ENCODE assay signal across 12 cellular contexts in the genomic region with DNA sequence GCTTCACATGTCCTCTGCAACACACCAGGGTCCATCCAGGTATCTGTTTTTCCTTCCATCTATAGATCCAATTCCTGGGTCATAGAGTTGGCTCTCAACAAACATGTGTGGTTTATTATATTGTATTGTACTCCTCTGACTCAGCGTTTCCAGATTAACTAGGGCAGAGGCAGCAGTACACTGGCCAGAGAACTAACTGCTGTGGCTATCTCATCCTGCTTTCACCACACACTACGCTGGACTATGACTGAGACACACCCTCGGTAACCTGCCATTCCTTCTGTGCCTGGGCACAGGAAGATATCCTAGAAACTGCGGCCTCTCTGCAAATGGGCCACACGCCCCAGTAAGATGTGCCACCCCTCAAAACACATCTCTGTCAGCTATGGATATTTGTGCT.
DNase-seq lines count a peak whose midpoint lies in the region; ATAC-seq and TF ChIP-seq lines count a peak whose summit lies in the region.
"Had no signal": no experiment of that assay in that cellular context is flagged by ENCODE, and none has a peak within 500 bp of the region (broad histone marks: within the 10 kb centered on the region; RNA-seq: fewer than 3 reads in every experiment).

No MANE protein-coding gene starts in this region.

- WGBS in lung, 2 donors = 53 to 64% methylated on average over 5 of the region's 5 CpGs

- no peaks in the 10 kb centered on the region for H3K27me3 ChIP-seq in colonic mucosa
- no peaks in the 10 kb centered on the region for H3K27me3 ChIP-seq in lung (ENCODE audit: control insufficient read depth, insufficient read depth)
- H3K27me3 ChIP-seq: dorsolateral prefrontal cortex had no signal

- H3K9ac ChIP-seq in colonic mucosa (ENCODE audit: low read depth in 2 of 2, low read length in 2 of 2) = no peak overlapping the region

- H3K4me3 ChIP-seq in colonic mucosa = no peak overlapping the region
- H3K4me3 ChIP-seq in lung = no peak overlapping the region
- H3K4me3 ChIP-seq: dorsolateral prefrontal cortex had no signal

- intact Hi-C loops in colonic mucosa (cut with DNase I) = loop anchor here (5.0 kb wide), 1 partner anchor 254 kb away; no protein-coding TSS in a partner anchor

- TF ChIP-seq CTCF in colonic mucosa (IDR thresholded peaks at IDR 0.05) (no peak), lung (IDR thresholded peaks at IDR 0.05; ENCODE audit: control extremely low read depth, extremely low read depth) (no peak), GM10266 (IDR thresholded peaks at IDR 0.05; ENCODE audit: control insufficient read depth, insufficient read depth, low read depth, missing control alignments) (no peak)

- H3K36me3 ChIP-seq in colonic mucosa = no peaks in the 10 kb centered on the region
- no peaks in the 10 kb centered on the region for H3K36me3 ChIP-seq in lung (ENCODE audit: control insufficient read depth in 2 of 2, insufficient read depth in 2 of 2, low read length in 2 of 2)

- ATAC-seq in lung (ENCODE audit: insufficient read depth, low FRiP score) = no peak
- ATAC-seq in GM21423 (IDR thresholded peaks at IDR 0.05; ENCODE audit: unreplicated experiment) = no peak

- H3K27ac ChIP-seq in colonic mucosa (no peak overlapping the region), lung (ENCODE audit: low read depth in 1 of 2, low read length in 1 of 2) (peak overlapping the region; percentile 10 to 72)

- H3K4me1 ChIP-seq in colonic mucosa (no peaks in the 10 kb centered on the region), lung (ENCODE audit: control insufficient read depth in 2 of 2, insufficient read depth in 2 of 2, low read length in 2 of 2) (peaks cover 2 to 27% of the 10 kb centered on the region in 2 donors)

- peak; percentile 61 for DNase-seq in Caki2 (ENCODE audit: low read depth)
- DNase-seq in NCI-H460 (ENCODE audit: extremely low read depth, low read depth) = peak; percentile 2
- DNase-seq in colonic mucosa = peak; percentile 39
- no peak for DNase-seq in lung (ENCODE audit: low spot score)
- DNase-seq in T1000 (lab: John Stamatoyannopoulos, UW) = no peak
- DNase-seq in GM10266 (ENCODE audit: extremely low spot score) = no peak
- no peak for DNase-seq in superior temporal gyrus (ENCODE audit: extremely low spot score)
- DNase-seq: activated T-cell treated with anti-CD3 and anti-CD28 coated beads for 4 hours; Caco-2; dorsolateral prefrontal cortex; stimulated activated CD4-positive, alpha-beta T cell treated with anti-CD3 and anti-CD28 coated beads, Interleukin-12 subunit alpha, Interleukin-12 subunit beta, amount 100 ng/mL, for 4 hours had no signal

- H3K9me3 ChIP-seq in colonic mucosa = no peaks in the 10 kb centered on the region
- H3K9me3 ChIP-seq in lung (ENCODE audit: control insufficient read depth in 2 of 2, insufficient read depth in 1 of 2, low read length in 1 of 2) = no peaks in the 10 kb centered on the region
- H3K9me3 ChIP-seq: Caco-2 had no signal

- in situ Hi-C loops in Caki2 (cut with HindIII; ENCODE audit: low pct_unique_long_range_greater_than_20kb, low sequenced_read_pairs) = no loop called here

Comparison
In these comparisons a context has a peak if more than half of its experiments do, and no peak if none do; other contexts are left out.
1. DNase-seq: peak in Caki2 (single experiment), NCI-H460 (single experiment) and colonic mucosa (single experiment); none in lung (single experiment), T1000 (single experiment), GM10266 (single experiment) and superior temporal gyrus (single experiment).